9 cellular contexts compared by ENCODE assay signal in the genomic region with DNA sequence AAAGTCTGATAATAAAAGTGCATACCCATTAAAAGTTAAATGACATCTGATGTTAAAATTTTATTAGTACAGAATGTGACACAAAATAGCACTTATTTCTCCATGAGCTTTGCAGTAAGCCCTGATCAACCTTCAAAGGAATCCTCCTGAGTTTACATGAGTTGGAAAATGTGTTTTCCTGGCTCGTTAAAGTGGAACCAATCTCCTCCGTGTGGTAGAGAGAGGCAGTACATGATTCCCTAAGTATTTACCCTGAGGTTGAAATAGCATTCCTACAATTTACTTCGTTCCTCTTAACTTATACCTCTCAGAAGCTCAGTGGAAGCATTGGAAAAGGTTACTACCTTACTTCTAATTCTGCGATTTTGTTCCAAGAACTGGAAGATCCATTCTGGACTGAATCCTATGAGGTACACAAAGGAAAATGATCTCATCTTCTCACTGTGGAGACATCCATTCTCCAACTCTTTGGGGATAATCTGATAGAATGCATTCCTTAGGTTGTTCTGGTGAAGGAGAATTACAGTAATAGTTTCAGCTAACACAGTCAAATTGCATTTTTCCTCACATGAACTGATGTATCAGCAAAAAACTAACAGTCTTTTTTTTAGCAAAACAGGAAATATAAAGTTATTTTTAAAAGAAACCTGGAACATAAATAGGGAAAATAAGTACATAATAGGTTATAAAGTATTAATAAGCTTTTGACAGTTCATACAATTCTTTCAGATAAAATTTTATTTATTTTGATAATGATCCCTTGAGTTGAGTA.
DNase-seq lines count a peak whose midpoint lies in the region; ATAC-seq, FAIRE-seq and TF ChIP-seq lines count a peak whose summit lies in the region.
"Had no signal": no experiment of that assay in that cellular context is flagged by ENCODE, and none has a peak within 500 bp of the region (broad histone marks: within the 10 kb centered on the region; RNA-seq: fewer than 3 reads in every experiment).

No MANE protein-coding gene starts in this region.

- no peak overlapping the region for H3K4me2 ChIP-seq in H1 (ENCODE audit: insufficient read depth in 1 of 2, low read depth in 2 of 2, low read length in 2 of 2)

- H3K14ac ChIP-seq in H1 (ENCODE audit: insufficient read length), result no peak overlapping the region

- H4K20me1 ChIP-seq in H1 (replicated peaks in 1 of 2; ENCODE audit: control insufficient read depth in 1 of 2, insufficient read depth in 2 of 2, low read length in 2 of 2), result no peaks in the 10 kb centered on the region

- no peak overlapping the region for H4K91ac ChIP-seq in H1 (replicated peaks; ENCODE audit: insufficient read length, low read length)

- no peaks in the 10 kb centered on the region for H3K79me2 ChIP-seq in H1 (ENCODE audit: control insufficient read depth in 1 of 2, insufficient read depth in 2 of 2, low read length in 2 of 2)

- FAIRE-seq in H1 (lab: Jason Lieb, UNC), result peak; percentile 75
- FAIRE-seq: TTC549 had no signal

- H3K56ac ChIP-seq in H1 (replicated peaks; ENCODE audit: insufficient read length, low read depth, low read length), result no peak overlapping the region

- H2BK15ac ChIP-seq in H1 (ENCODE audit: low read length), result no peak overlapping the region

- peak overlapping the region; percentile 94; the same call in 1 of the 2 replicates for H2AFZ ChIP-seq in H1 (ENCODE audit: low read length)

- no peak overlapping the region for H3K9ac ChIP-seq in H1 (replicated peaks in 1 of 4; ENCODE audit: extremely low read depth in 1 of 4, low read depth in 3 of 4, low read length in 3 of 4)

- peak; percentile 91 to 92 for TF ChIP-seq RAD21 in H1 (IDR thresholded peaks at IDR 0.05 in 1 of 2, conservative IDR thresholded peaks at IDR 0.05 in 1 of 2; ENCODE audit: low read depth in 2 of 2, low read length in 2 of 2)

- TF ChIP-seq CTCF in H1 (IDR thresholded peaks at IDR 0.05; ENCODE audit: control extremely low read depth in 1 of 3, insufficient read depth in 1 of 3, low read depth in 1 of 3, low read length in 3 of 3) (peak in 2 of 3 experiments; percentile 71 to 77; a peak in 3 of 4 replicates), neural crest cell (conservative IDR thresholded peaks at IDR 0.05) (peak; percentile 68), vagina (IDR thresholded peaks at IDR 0.05) (peak in 1 of 3 experiments; percentile 34)

- no peak overlapping the region for H2BK20ac ChIP-seq in H1 (ENCODE audit: low read length)

- H3K4me1 ChIP-seq in H1 (replicated peaks in 1 of 4; ENCODE audit: control insufficient read depth in 3 of 4, insufficient read depth in 4 of 4, low read length in 3 of 4) (no peaks in the 10 kb centered on the region), vagina (no peaks in the 10 kb centered on the region)

- H2BK12ac ChIP-seq in H1 (ENCODE audit: low read depth, low read length), result no peak overlapping the region

- H2BK5ac ChIP-seq in H1 (ENCODE audit: low read depth, low read length), result no peak overlapping the region

- H3K4me3 Mint-ChIP-seq in neural crest cell, result no peak overlapping the region
- H3K4me3 Mint-ChIP-seq in natural killer cell treated with Interleukin-12 subunit alpha and Interleukin-12 subunit beta and Interleukin-15 and Interleukin-18, amount 100 ng/mL, for 72 hours, result no peak overlapping the region

- CTCF ChIA-PET in H1 (lab: Charles Lee; ENCODE audit: partially characterized antibody), result interaction anchor here (0.7 to 3.6 kb wide), 23 partner anchors 16 to 717 kb away, joined by 3 to 32 read pairs (median 3); no protein-coding TSS in a partner anchor

- H3K9me3 ChIP-seq in H1 (ENCODE audit: insufficient read depth in 2 of 2, low read depth in 1 of 2, low read length in 1 of 2) (no peaks in the 10 kb centered on the region; a peak in 1 of 4 replicates), vagina (no peaks in the 10 kb centered on the region)

- TF ChIP-seq POLR2A in H1 (IDR thresholded peaks at IDR 0.05; ENCODE audit: control extremely low read depth in 1 of 2, low read depth in 2 of 2, low read length in 2 of 2), result no peak
- TF ChIP-seq POLR2A in vagina (IDR thresholded peaks at IDR 0.05), result no peak

- no peaks in the 10 kb centered on the region for H3K79me1 ChIP-seq in H1 (ENCODE audit: low read depth, low read length)

- H3K9me3 Mint-ChIP-seq in neural crest cell, result peaks cover 9% of the 10 kb centered on the region
- H3K9me3 Mint-ChIP-seq in natural killer cell treated with Interleukin-12 subunit alpha and Interleukin-12 subunit beta and Interleukin-15 and Interleukin-18, amount 100 ng/mL, for 72 hours, result peaks cover 11% of the 10 kb centered on the region

- no peak overlapping the region for H3K23ac ChIP-seq in H1 (ENCODE audit: insufficient read length)

- no peak overlapping the region for H3K27ac ChIP-seq in H1 (ENCODE audit: low read depth, low read length)
- no peak overlapping the region for H3K27ac ChIP-seq in vagina

- POLR2A ChIA-PET in H1 (lab: Charles Lee; ENCODE audit: partially characterized antibody), result interaction anchor here (0.9 kb wide), 1 partner anchor 387 kb away, joined by 3 read pairs; no protein-coding TSS in a partner anchor

- DNase-seq in ELF-1 (ENCODE audit: low read depth, low spot score) (peak; percentile 27), NCI-H226 (peak; percentile 30), H1 (ENCODE audit: low read depth in 1 of 2, low spot score in 2 of 2) (no peak), neural crest cell (ENCODE audit: low read depth, low spot score) (no peak), NCI-H1048 (lab: John Stamatoyannopoulos, UW) (no peak), vagina (ENCODE audit: extremely low spot score in 2 of 2) (no peak)
- DNase-seq in natural killer cell treated with Interleukin-12 subunit alpha and Interleukin-12 subunit beta and Interleukin-15 and Interleukin-18, amount 100 ng/mL, for 72 hours (ENCODE audit: low spot score), result no peak

- intact Hi-C loops in vagina (cut with DNase I), result no loop called here

- H3K18ac ChIP-seq in H1 (ENCODE audit: extremely low read depth, low read length), result no peak overlapping the region

- H3K27me3 Mint-ChIP-seq in neural crest cell (ENCODE audit: low read depth), result no peaks in the 10 kb centered on the region
- no peaks in the 10 kb centered on the region for H3K27me3 Mint-ChIP-seq in natural killer cell treated with Interleukin-12 subunit alpha and Interleukin-12 subunit beta and Interleukin-15 and Interleukin-18, amount 100 ng/mL, for 72 hours

- H4K5ac ChIP-seq in H1 (ENCODE audit: insufficient read length, low read depth, low read length), result no peak overlapping the region

- H2AK5ac ChIP-seq in H1 (ENCODE audit: low read depth, low read length), result no peak overlapping the region

- H2BK120ac ChIP-seq in H1 (replicated peaks; ENCODE audit: low read depth, low read length), result no peak overlapping the region

- H3K4ac ChIP-seq in H1 (replicated peaks; ENCODE audit: insufficient read length, low read depth, low read length), result no peak overlapping the region

- H3K4me1 Mint-ChIP-seq in neural crest cell, result no peaks in the 10 kb centered on the region
- H3K4me1 Mint-ChIP-seq in natural killer cell treated with Interleukin-12 subunit alpha and Interleukin-12 subunit beta and Interleukin-15 and Interleukin-18, amount 100 ng/mL, for 72 hours (ENCODE audit: low read depth in 2 of 2), result no peaks in the 10 kb centered on the region

- H3K27ac Mint-ChIP-seq in neural crest cell (ENCODE audit: unreplicated experiment), result no peak overlapping the region
- H3K27ac Mint-ChIP-seq in natural killer cell treated with Interleukin-12 subunit alpha and Interleukin-12 subunit beta and Interleukin-15 and Interleukin-18, amount 100 ng/mL, for 72 hours, result no peak overlapping the region

- H3K23me2 ChIP-seq in H1 (ENCODE audit: low read depth, low read length), result no peaks in the 10 kb centered on the region

- H3K36me3 ChIP-seq in H1 (ENCODE audit: control insufficient read depth in 2 of 4, insufficient read depth in 4 of 4, low read length in 3 of 4) (no peaks in the 10 kb centered on the region), vagina (no peaks in the 10 kb centered on the region)

- H3K27me3 ChIP-seq in H1 (replicated peaks in 1 of 4; ENCODE audit: control insufficient read depth in 3 of 4, extremely low read depth in 1 of 4, insufficient read depth in 3 of 4, low read length in 3 of 4), result no peaks in the 10 kb centered on the region
- H3K27me3 ChIP-seq in vagina, result no peaks in the 10 kb centered on the region

- 50% methylated on average over 4 of the region's 4 CpGs; no CpG with 5 or more reads in 1 of the 2 experiments for WGBS in H1 (ENCODE audit: extremely low coverage in 1 of 2, insufficient coverage in 1 of 2, insufficient read length in 1 of 2, insufficient replicate concordance in 2 of 2, low coverage in 1 of 2, low lambda C conversion rate in 2 of 2, missing lambda C conversion rate in 1 of 2), 2 experiments

- ATAC-seq in natural killer cell treated with Interleukin-12 subunit alpha and Interleukin-12 subunit beta and Interleukin-15 and Interleukin-18, amount 100 ng/mL, for 72 hours, result no peak
- ATAC-seq in GM19397 (IDR thresholded peaks at IDR 0.05; ENCODE audit: unreplicated experiment), result no peak

- no peak overlapping the region for H3K4me3 ChIP-seq in H1 (ENCODE audit: extremely low read depth in 1 of 4, insufficient read depth in 2 of 4, low read depth in 3 of 4, low read length in 4 of 4)
- H3K4me3 ChIP-seq in vagina, result no peak overlapping the region

- H4K8ac ChIP-seq in H1 (ENCODE audit: extremely low read depth, insufficient read depth, low read length), result no peak overlapping the region

- no peaks in the 10 kb centered on the region for H3K36me3 Mint-ChIP-seq in neural crest cell (ENCODE audit: low read depth)
- H3K36me3 Mint-ChIP-seq in natural killer cell treated with Interleukin-12 subunit alpha and Interleukin-12 subunit beta and Interleukin-15 and Interleukin-18, amount 100 ng/mL, for 72 hours, result no peaks in the 10 kb centered on the region

- no peak for TF ChIP-seq EP300 in H1 (IDR thresholded peaks at IDR 0.05; ENCODE audit: borderline replicate concordance in 1 of 2, low read depth in 2 of 2, low read length in 2 of 2)

TF ChIP-seq in H1, 55 proteins besides CTCF, POLR2A, EP300 and RAD21:
- TF ChIP-seq MAFK (IDR thresholded peaks at IDR 0.05; ENCODE audit: low read depth, low read length), result 0 out of 2 replicates have a peak, but pooled peaks have one; percentile 17
- TF ChIP-seq SIN3A (conservative IDR thresholded peaks at IDR 0.05 in 1 of 2, IDR thresholded peaks at IDR 0.05 in 1 of 2; ENCODE audit: low read depth in 1 of 2, low read length in 2 of 2), result no peak

Comparison
In these comparisons a context has a peak if more than half of its experiments do, and no peak if none do; other contexts are left out.
1. DNase-seq: peak in ELF-1 (single experiment) and NCI-H226 (single experiment); none in H1 (0 of 2), neural crest cell (single experiment), NCI-H1048 (single experiment), natural killer cell treated with Interleukin-12 subunit alpha and Interleukin-12 subunit beta and Interleukin-15 and Interleukin-18, amount 100 ng/mL, for 72 hours (single experiment) and vagina (0 of 2).